8 cellular contexts compared by ENCODE assay signal in genomic region chr3:19147905-19148767, GRCh38. TPM values are rescaled to one million over a fixed set of nuclear protein-coding genes. Genes with fewer than 3 reads are reported as not detected.
DNase-seq lines count a peak whose midpoint lies in the region; ATAC-seq lines count a peak whose summit lies in the region.

Gene KCNH8, plus strand, starts transcription at chr3:19148510. Its CDS starts 210 bp downstream, at chr3:19148720.

- H3K9ac ChIP-seq in skeletal muscle satellite cell (ENCODE audit: low read depth, low read length), result no peak within 1 kb of the TSS

- ATAC-seq in GM21619 (IDR thresholded peaks at IDR 0.05; ENCODE audit: unreplicated experiment) (no peak), GM21717 (IDR thresholded peaks at IDR 0.05; ENCODE audit: unreplicated experiment) (no peak)

- peak within 1 kb of the TSS; percentile 95 for H3K4me2 ChIP-seq in skeletal muscle satellite cell (ENCODE audit: low read length)

- no peaks in the 10 kb centered on the region for H3K9me3 ChIP-seq in skeletal muscle satellite cell (replicated peaks; ENCODE audit: low read length)

- DNase-seq in NCI-H187 (lab: John Stamatoyannopoulos, UW) (peak; percentile 17 to 22), NCI-H187 treated with DMSO at 0.1 percent for 48 hours (lab: John Stamatoyannopoulos, UW) (no peak), NCI-H774 (lab: John Stamatoyannopoulos, UW) (peak; percentile 63), astrocyte of the hippocampus (ENCODE audit: low read depth, low spot score) (peak; percentile 16), iPS-NIHi7 (ENCODE audit: extremely low spot score) (peak; percentile 54)

- H3K27me3 ChIP-seq in skeletal muscle satellite cell (ENCODE audit: control insufficient read depth, insufficient read depth, low read length), result peaks cover 16% of the 10 kb centered on the region

- H3K4me3 ChIP-seq in skeletal muscle satellite cell (ENCODE audit: low read length), result peak within 1 kb of the TSS; percentile 77

- peaks cover 8% of the 10 kb centered on the region for H3K4me1 ChIP-seq in skeletal muscle satellite cell (ENCODE audit: control insufficient read depth, insufficient read depth, low read length)

- H3K36me3 ChIP-seq in skeletal muscle satellite cell (ENCODE audit: insufficient read depth, low read length), result no peaks in the 10 kb centered on the region

RNA-seq across cellular contexts. Expression of gene KCNH8, which starts in this region (rescaled TPM):
- not detected in 2 replicates for total RNA-seq in skeletal muscle satellite cell (2012; rRNA removed)
